18 cellular contexts compared by ENCODE assay signal in genomic region chr1:9203623-9204022, GRCh38. TPM values are rescaled to one million over a fixed set of nuclear protein-coding genes. Genes with fewer than 3 reads are reported as not detected.
A peak's percentile ranks its signal among the peaks of the same experiment; 100 is the strongest.
DNase-seq lines count a peak whose midpoint lies in the region; ATAC-seq and TF ChIP-seq lines count a peak whose summit lies in the region.
"Had no signal": no experiment of that assay in that cellular context is flagged by ENCODE, and none has a peak within 500 bp of the region (broad histone marks: within the 10 kb centered on the region; RNA-seq: fewer than 3 reads in every experiment).

No MANE protein-coding gene starts in this region.

- no peak overlapping the region for H3K4me3 Mint-ChIP-seq in activated CD4-positive, alpha-beta T cell treated with anti-CD3 and anti-CD28 coated beads, Interleukin-2, amount 10 ng/mL, durations not matched to agents 7 days and 5 days
- no peak overlapping the region for H3K4me3 Mint-ChIP-seq in activated naive CD8-positive, alpha-beta T cell treated with anti-CD3 and anti-CD28 coated beads for 36 hours
- H3K4me3 Mint-ChIP-seq in natural killer cell, result no peak overlapping the region
- H3K4me3 Mint-ChIP-seq: stimulated activated memory B cell treated with anti-CD40 and anti-IgM and Interleukin-4, amounts not matched to agents 10 μg/mL and 1 μg/mL and 100 μg/mL, for 72 hours had no signal

- ATAC-seq in natural killer cell (peak in 2 of 3 donors; percentile 24 to 42), GM18873 (IDR thresholded peaks at IDR 0.05; ENCODE audit: low FRiP score, unreplicated experiment) (no peak), GM21528 (IDR thresholded peaks at IDR 0.05; ENCODE audit: low FRiP score, unreplicated experiment) (no peak)
- ATAC-seq: sciatic nerve; stimulated activated memory B cell treated with anti-CD40 and anti-IgM and Interleukin-4, amounts not matched to agents 10 μg/mL and 1 μg/mL and 100 μg/mL, for 72 hours had no signal

- POLR2A ChIA-PET in activated CD4-positive, alpha-beta T cell treated with anti-CD3 and anti-CD28 coated beads, Interleukin-2, amount 10 ng/mL, durations not matched to agents 7 days and 5 days (lab: Charles Lee), result no interaction called here

- CTCF ChIA-PET in activated CD4-positive, alpha-beta T cell treated with anti-CD3 and anti-CD28 coated beads, Interleukin-2, amount 10 ng/mL, durations not matched to agents 7 days and 5 days (lab: Charles Lee), result no interaction called here

- peaks cover 35% of the 10 kb centered on the region for H3K4me1 Mint-ChIP-seq in activated CD4-positive, alpha-beta T cell treated with anti-CD3 and anti-CD28 coated beads, Interleukin-2, amount 10 ng/mL, durations not matched to agents 7 days and 5 days
- H3K4me1 Mint-ChIP-seq in activated naive CD8-positive, alpha-beta T cell treated with anti-CD3 and anti-CD28 coated beads for 36 hours, result peaks cover 36% of the 10 kb centered on the region
- peaks cover 0 to 14% of the 10 kb centered on the region in 2 donors for H3K4me1 Mint-ChIP-seq in natural killer cell

- H3K27ac Mint-ChIP-seq in activated CD4-positive, alpha-beta T cell treated with anti-CD3 and anti-CD28 coated beads, Interleukin-2, amount 10 ng/mL, durations not matched to agents 7 days and 5 days, result no peak overlapping the region
- H3K27ac Mint-ChIP-seq in activated naive CD8-positive, alpha-beta T cell treated with anti-CD3 and anti-CD28 coated beads for 36 hours, result no peak overlapping the region
- H3K27ac Mint-ChIP-seq in natural killer cell, result no peak overlapping the region
- H3K27ac Mint-ChIP-seq: stimulated activated memory B cell treated with anti-CD40 and anti-IgM and Interleukin-4, amounts not matched to agents 10 μg/mL and 1 μg/mL and 100 μg/mL, for 72 hours had no signal

- no peak overlapping the region for H3K4me3 ChIP-seq in Jurkat, Clone E6-1 (ENCODE audit: low read length)
- H3K4me3 ChIP-seq: SK-N-MC had no signal

- H3K27me3 Mint-ChIP-seq in activated CD4-positive, alpha-beta T cell treated with anti-CD3 and anti-CD28 coated beads, Interleukin-2, amount 10 ng/mL, durations not matched to agents 7 days and 5 days, result peaks cover 80% of the 10 kb centered on the region
- H3K27me3 Mint-ChIP-seq in activated naive CD8-positive, alpha-beta T cell treated with anti-CD3 and anti-CD28 coated beads for 36 hours, result peaks cover 88% of the 10 kb centered on the region
- H3K27me3 Mint-ChIP-seq in natural killer cell (ENCODE audit: low read depth in 2 of 2), result peaks cover 57 to 81% of the 10 kb centered on the region in 2 donors

- H3K9me3 Mint-ChIP-seq in activated CD4-positive, alpha-beta T cell treated with anti-CD3 and anti-CD28 coated beads, Interleukin-2, amount 10 ng/mL, durations not matched to agents 7 days and 5 days, result no peaks in the 10 kb centered on the region
- H3K9me3 Mint-ChIP-seq in activated naive CD8-positive, alpha-beta T cell treated with anti-CD3 and anti-CD28 coated beads for 36 hours, result no peaks in the 10 kb centered on the region
- no peaks in the 10 kb centered on the region for H3K9me3 Mint-ChIP-seq in natural killer cell
- H3K9me3 Mint-ChIP-seq: CD8-positive, alpha-beta memory T cell; stimulated activated memory B cell treated with anti-CD40 and anti-IgM and Interleukin-4, amounts not matched to agents 10 μg/mL and 1 μg/mL and 100 μg/mL, for 72 hours had no signal

- no peak for TF ChIP-seq CTCF in natural killer cell (IDR thresholded peaks at IDR 0.05)

- intact Hi-C loops in natural killer cell (cut with micrococcal nuclease), result no loop called here

- DNase-seq in activated CD4-positive, alpha-beta T cell treated with anti-CD3 and anti-CD28 coated beads, Interleukin-2, amount 10 ng/mL, durations not matched to agents 7 days and 5 days, result peak; percentile 36
- no peak for DNase-seq in activated CD4-positive, alpha-beta T cell treated with anti-CD3 and anti-CD28 coated beads, Interleukin-2, amount 50 U/mL, for 1 hour
- DNase-seq in Jurkat, Clone E6-1 (ENCODE audit: low read depth, low spot score), result peak; percentile 72
- DNase-seq in activated naive CD8-positive, alpha-beta T cell treated with anti-CD3 and anti-CD28 coated beads for 36 hours, result peak; percentile 21
- DNase-seq in natural killer cell (no peak), superior temporal gyrus (ENCODE audit: extremely low spot score) (no peak)
- DNase-seq: GOT3; head of caudate nucleus; NCI-H187; nucleus accumbens; OCI-M1; stimulated activated CD4-positive, alpha-beta T cell treated with anti-CD3 and anti-CD28 coated beads, Interleukin-4, amount 100 ng/mL, for 4 hours had no signal

- no peaks in the 10 kb centered on the region for H3K36me3 Mint-ChIP-seq in activated CD4-positive, alpha-beta T cell treated with anti-CD3 and anti-CD28 coated beads, Interleukin-2, amount 10 ng/mL, durations not matched to agents 7 days and 5 days (ENCODE audit: low read depth)
- no peaks in the 10 kb centered on the region for H3K36me3 Mint-ChIP-seq in activated naive CD8-positive, alpha-beta T cell treated with anti-CD3 and anti-CD28 coated beads for 36 hours
- H3K36me3 Mint-ChIP-seq in natural killer cell, result no peaks in the 10 kb centered on the region
- H3K36me3 Mint-ChIP-seq: CD8-positive, alpha-beta memory T cell; stimulated activated memory B cell treated with anti-CD40 and anti-IgM and Interleukin-4, amounts not matched to agents 10 μg/mL and 1 μg/mL and 100 μg/mL, for 72 hours had no signal

RNA-seq across cellular contexts. Expression of gene H6PD, which starts 31.0 kb away (rescaled TPM):
- 10 to 100 TPM; 15.1 to 15.3 TPM for total RNA-seq in activated CD4-positive, alpha-beta T cell treated with anti-CD3 and anti-CD28 coated beads, Interleukin-2, amount 10 ng/mL, durations not matched to agents 7 days and 5 days
- polyA plus RNA-seq in Jurkat, Clone E6-1 (2012; ENCODE audit: insufficient read depth, insufficient read length), result 3.5 TPM
- total RNA-seq in activated naive CD8-positive, alpha-beta T cell treated with anti-CD3 and anti-CD28 coated beads for 36 hours, result 1 to 10 TPM; 5.7 to 5.9 TPM
- total RNA-seq in natural killer cell, result 10 to 100 TPM; 24.3 to 37.1 (median 31.2) TPM

Comparison
In these comparisons a context has a peak if more than half of its experiments do, and no peak if none do; other contexts are left out.
1. DNase-seq: peak in activated CD4-positive, alpha-beta T cell treated with anti-CD3 and anti-CD28 coated beads, Interleukin-2, amount 10 ng/mL, durations not matched to agents 7 days and 5 days (single experiment), Jurkat, Clone E6-1 (single experiment) and activated naive CD8-positive, alpha-beta T cell treated with anti-CD3 and anti-CD28 coated beads for 36 hours (single experiment); none in activated CD4-positive, alpha-beta T cell treated with anti-CD3 and anti-CD28 coated beads, Interleukin-2, amount 50 U/mL, for 1 hour (single experiment), natural killer cell (single experiment) and superior temporal gyrus (single experiment).
2. ATAC-seq: peak in natural killer cell (2 of 3); none in GM18873 (single experiment) and GM21528 (single experiment).